In the genomic region with DNA sequence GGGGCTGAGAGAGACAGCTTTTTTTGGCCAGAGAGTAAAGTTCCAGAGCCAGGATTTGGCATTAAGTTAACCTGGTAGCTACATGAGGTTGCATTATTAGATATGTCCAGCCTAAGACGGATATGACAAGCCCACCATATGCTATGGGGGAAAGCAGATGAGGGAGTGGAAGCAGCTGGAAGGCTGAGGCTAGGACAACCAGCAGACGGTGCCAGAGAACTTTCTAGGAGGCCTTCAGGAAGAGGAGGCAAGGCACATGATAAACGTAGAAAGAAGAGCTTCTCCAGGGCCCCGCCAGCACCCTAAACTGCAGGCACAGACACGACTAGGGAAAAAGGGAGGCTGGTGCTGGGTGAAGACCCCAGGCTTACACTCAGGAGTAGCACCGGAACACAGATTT, we compare ENCODE assay signal across 12 cellular contexts.
"Had no signal": no experiment of that assay in that cellular context is flagged by ENCODE, and none has a peak within 500 bp of the region (broad histone marks: within the 10 kb centered on the region; RNA-seq: fewer than 3 reads in every experiment).

No MANE protein-coding gene starts in this region.

- ATAC-seq: activated naive CD8-positive, alpha-beta T cell treated with anti-CD3 and anti-CD28 coated beads, Interleukin-2, amount 50 U/mL, for 24 hours; gastroesophageal sphincter; heart right ventricle; left cardiac atrium; lower lobe of right lung; stimulated activated naive CD8-positive, alpha-beta T cell treated with anti-CD3 and anti-CD28 coated beads, Interleukin-15, amount 100 ng/mL, for 72 hours had no signal

- H3K27me3 ChIP-seq: gastroesophageal sphincter, heart right ventricle, sigmoid colon, spleen had no signal

- H3K27ac ChIP-seq: gastroesophageal sphincter, heart right ventricle, lower lobe of right lung, sigmoid colon, spleen, thoracic aorta had no signal

- H3K9me3 ChIP-seq: gastroesophageal sphincter, lower lobe of right lung, thoracic aorta had no signal

- H3K4me3 ChIP-seq: gastroesophageal sphincter, heart right ventricle, lower lobe of right lung, sigmoid colon, spleen, thoracic aorta had no signal

- DNase-seq: activated naive CD4-positive, alpha-beta T cell; activated naive CD8-positive, alpha-beta T cell treated with anti-CD3 and anti-CD28 coated beads, Interleukin-2, amount 50 U/mL, for 24 hours; activated T-cell treated with anti-CD3 and anti-CD28 coated beads for 4 hours; aorta; heart right ventricle; left cardiac atrium; lower lobe of right lung; sigmoid colon; spleen; stimulated activated naive CD8-positive, alpha-beta T cell treated with anti-CD3 and anti-CD28 coated beads, Interleukin-15, amount 100 ng/mL, for 72 hours had no signal
